Comparison of ENCODE assay signal across 1 cellular context in the genomic region with DNA sequence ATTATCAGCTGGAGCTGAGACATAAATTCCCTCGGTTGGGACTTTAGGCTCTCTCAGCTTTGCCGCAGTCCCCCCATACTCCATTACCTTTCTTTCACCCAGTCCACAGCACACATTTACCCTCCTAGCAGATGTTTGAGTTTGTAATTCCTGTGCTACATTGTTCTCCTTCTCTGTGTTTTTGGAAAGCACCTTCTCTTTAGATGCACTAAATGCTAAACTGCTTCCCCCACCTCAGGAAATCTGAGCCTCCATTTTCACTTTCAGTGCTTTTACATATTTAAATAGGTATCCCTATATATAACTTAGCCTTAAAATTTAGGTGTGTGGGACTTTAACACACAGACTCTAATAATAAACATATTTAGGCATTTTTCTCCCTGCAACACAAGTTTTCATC.
TF ChIP-seq lines count a peak whose summit lies in the region.

No MANE protein-coding gene starts in this region.

TF ChIP-seq in GM12878, 131 proteins besides CTCF, POLR2A, EP300 and RAD21 (continued from another document):
- TF ChIP-seq TCF3 (IDR thresholded peaks at IDR 0.05; ENCODE audit: borderline replicate concordance, insufficient read depth, low read depth, low read length) (no peak), SRF (IDR thresholded peaks at IDR 0.05; ENCODE audit: low read depth in 2 of 2, low read length in 2 of 2) (no peak), SP1 (IDR thresholded peaks at IDR 0.05; ENCODE audit: low read depth, low read length) (no peak), EZH2 (IDR thresholded peaks at IDR 0.05; ENCODE audit: borderline replicate concordance, control insufficient read depth, low read depth, low read length) (no peak), POLR2AphosphoS2 (IDR thresholded peaks at IDR 0.05; ENCODE audit: low read depth, low read length) (no peak), STAT3 (IDR thresholded peaks at IDR 0.05; ENCODE audit: low read depth, low read length) (no peak), BMI1 (IDR thresholded peaks at IDR 0.05; ENCODE audit: borderline replicate concordance) (no peak), TCF7 (IDR thresholded peaks at IDR 0.05; ENCODE audit: borderline replicate concordance) (no peak), ETV6 (conservative IDR thresholded peaks at IDR 0.05 in 1 of 2, IDR thresholded peaks at IDR 0.05 in 1 of 2; ENCODE audit: borderline replicate concordance in 1 of 2, low read depth in 1 of 2) (no peak), CHD4 (IDR thresholded peaks at IDR 0.05) (no peak), FOXM1 (IDR thresholded peaks at IDR 0.05; ENCODE audit: low read depth, low read length) (no peak), BHLHE40 (IDR thresholded peaks at IDR 0.05; ENCODE audit: borderline replicate concordance in 1 of 2, low read depth in 2 of 2, low read length in 1 of 2) (no peak), CHD2 (IDR thresholded peaks at IDR 0.05; ENCODE audit: borderline replicate concordance, low read depth, low read length) (no peak), GATAD2B (conservative IDR thresholded peaks at IDR 0.05; ENCODE audit: low read depth) (no peak), ASH2L (IDR thresholded peaks at IDR 0.05; ENCODE audit: borderline replicate concordance, low read depth) (no peak)
- TF ChIP-seq, protein P1, sequence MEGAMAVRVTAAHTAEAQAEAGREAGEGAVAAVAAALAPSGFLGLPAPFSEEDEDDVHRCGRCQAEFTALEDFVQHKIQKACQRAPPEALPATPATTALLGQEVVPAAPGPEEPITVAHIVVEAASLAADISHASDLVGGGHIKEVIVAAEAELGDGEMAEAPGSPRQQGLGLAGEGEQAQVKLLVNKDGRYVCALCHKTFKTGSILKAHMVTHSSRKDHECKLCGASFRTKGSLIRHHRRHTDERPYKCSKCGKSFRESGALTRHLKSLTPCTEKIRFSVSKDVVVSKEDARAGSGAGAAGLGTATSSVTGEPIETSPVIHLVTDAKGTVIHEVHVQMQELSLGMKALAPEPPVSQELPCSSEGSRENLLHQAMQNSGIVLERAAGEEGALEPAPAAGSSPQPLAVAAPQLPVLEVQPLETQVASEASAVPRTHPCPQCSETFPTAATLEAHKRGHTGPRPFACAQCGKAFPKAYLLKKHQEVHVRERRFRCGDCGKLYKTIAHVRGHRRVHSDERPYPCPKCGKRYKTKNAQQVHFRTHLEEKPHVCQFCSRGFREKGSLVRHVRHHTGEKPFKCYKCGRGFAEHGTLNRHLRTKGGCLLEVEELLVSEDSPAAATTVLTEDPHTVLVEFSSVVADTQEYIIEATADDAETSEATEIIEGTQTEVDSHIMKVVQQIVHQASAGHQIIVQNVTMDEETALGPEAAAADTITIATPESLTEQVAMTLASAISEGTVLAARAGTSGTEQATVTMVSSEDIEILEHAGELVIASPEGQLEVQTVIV (IDR thresholded peaks at IDR 0.05; ENCODE audit: borderline replicate concordance, partially characterized antibody), result no peak
